1 cellular context compared by ENCODE assay signal in the genomic region with DNA sequence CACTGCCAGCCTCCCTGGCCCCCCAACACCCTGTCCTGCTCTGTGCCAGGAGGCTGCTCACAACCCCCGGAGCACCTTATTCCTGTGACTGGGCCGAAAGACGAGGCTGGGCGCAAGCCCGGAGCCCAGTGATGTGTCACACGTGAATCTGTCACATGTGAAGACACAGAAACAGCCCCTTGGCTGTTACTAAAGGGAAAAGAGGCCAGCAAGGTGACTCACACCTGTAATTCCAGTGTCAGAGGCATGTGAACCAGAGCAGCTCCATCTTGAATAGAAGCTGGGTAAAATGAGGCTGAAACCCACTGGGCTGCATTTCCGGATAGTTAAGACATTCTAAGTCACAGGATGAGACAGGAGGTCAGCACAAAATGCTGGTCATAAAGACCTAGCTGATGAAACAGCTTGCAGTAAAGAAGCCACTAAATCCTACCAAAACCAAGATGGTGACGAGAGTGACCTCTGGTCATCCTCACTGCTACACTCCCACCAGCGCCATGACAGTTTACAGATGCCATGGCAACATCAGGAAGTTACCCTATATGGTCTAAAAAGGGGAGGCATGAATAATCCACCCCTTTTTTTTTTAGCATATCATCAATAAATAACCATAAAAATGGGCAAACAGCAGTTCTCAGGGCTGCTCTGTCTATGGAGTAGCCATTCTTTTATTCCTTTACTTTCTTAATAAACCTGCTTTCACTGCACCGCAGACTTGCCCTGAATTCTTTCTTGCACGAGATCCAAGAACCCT.
TF ChIP-seq lines count a peak whose summit lies in the region.
"Not testable (repeated sequence)": the region's sequence is repeated elsewhere in the genome, so short reads cannot be mapped to it uniquely, and the experiment has no call there.

No MANE protein-coding gene starts in this region.

TF ChIP-seq in K562, 482 proteins besides CTCF, POLR2A, EP300 and RAD21:
- TF ChIP-seq, protein P1, sequence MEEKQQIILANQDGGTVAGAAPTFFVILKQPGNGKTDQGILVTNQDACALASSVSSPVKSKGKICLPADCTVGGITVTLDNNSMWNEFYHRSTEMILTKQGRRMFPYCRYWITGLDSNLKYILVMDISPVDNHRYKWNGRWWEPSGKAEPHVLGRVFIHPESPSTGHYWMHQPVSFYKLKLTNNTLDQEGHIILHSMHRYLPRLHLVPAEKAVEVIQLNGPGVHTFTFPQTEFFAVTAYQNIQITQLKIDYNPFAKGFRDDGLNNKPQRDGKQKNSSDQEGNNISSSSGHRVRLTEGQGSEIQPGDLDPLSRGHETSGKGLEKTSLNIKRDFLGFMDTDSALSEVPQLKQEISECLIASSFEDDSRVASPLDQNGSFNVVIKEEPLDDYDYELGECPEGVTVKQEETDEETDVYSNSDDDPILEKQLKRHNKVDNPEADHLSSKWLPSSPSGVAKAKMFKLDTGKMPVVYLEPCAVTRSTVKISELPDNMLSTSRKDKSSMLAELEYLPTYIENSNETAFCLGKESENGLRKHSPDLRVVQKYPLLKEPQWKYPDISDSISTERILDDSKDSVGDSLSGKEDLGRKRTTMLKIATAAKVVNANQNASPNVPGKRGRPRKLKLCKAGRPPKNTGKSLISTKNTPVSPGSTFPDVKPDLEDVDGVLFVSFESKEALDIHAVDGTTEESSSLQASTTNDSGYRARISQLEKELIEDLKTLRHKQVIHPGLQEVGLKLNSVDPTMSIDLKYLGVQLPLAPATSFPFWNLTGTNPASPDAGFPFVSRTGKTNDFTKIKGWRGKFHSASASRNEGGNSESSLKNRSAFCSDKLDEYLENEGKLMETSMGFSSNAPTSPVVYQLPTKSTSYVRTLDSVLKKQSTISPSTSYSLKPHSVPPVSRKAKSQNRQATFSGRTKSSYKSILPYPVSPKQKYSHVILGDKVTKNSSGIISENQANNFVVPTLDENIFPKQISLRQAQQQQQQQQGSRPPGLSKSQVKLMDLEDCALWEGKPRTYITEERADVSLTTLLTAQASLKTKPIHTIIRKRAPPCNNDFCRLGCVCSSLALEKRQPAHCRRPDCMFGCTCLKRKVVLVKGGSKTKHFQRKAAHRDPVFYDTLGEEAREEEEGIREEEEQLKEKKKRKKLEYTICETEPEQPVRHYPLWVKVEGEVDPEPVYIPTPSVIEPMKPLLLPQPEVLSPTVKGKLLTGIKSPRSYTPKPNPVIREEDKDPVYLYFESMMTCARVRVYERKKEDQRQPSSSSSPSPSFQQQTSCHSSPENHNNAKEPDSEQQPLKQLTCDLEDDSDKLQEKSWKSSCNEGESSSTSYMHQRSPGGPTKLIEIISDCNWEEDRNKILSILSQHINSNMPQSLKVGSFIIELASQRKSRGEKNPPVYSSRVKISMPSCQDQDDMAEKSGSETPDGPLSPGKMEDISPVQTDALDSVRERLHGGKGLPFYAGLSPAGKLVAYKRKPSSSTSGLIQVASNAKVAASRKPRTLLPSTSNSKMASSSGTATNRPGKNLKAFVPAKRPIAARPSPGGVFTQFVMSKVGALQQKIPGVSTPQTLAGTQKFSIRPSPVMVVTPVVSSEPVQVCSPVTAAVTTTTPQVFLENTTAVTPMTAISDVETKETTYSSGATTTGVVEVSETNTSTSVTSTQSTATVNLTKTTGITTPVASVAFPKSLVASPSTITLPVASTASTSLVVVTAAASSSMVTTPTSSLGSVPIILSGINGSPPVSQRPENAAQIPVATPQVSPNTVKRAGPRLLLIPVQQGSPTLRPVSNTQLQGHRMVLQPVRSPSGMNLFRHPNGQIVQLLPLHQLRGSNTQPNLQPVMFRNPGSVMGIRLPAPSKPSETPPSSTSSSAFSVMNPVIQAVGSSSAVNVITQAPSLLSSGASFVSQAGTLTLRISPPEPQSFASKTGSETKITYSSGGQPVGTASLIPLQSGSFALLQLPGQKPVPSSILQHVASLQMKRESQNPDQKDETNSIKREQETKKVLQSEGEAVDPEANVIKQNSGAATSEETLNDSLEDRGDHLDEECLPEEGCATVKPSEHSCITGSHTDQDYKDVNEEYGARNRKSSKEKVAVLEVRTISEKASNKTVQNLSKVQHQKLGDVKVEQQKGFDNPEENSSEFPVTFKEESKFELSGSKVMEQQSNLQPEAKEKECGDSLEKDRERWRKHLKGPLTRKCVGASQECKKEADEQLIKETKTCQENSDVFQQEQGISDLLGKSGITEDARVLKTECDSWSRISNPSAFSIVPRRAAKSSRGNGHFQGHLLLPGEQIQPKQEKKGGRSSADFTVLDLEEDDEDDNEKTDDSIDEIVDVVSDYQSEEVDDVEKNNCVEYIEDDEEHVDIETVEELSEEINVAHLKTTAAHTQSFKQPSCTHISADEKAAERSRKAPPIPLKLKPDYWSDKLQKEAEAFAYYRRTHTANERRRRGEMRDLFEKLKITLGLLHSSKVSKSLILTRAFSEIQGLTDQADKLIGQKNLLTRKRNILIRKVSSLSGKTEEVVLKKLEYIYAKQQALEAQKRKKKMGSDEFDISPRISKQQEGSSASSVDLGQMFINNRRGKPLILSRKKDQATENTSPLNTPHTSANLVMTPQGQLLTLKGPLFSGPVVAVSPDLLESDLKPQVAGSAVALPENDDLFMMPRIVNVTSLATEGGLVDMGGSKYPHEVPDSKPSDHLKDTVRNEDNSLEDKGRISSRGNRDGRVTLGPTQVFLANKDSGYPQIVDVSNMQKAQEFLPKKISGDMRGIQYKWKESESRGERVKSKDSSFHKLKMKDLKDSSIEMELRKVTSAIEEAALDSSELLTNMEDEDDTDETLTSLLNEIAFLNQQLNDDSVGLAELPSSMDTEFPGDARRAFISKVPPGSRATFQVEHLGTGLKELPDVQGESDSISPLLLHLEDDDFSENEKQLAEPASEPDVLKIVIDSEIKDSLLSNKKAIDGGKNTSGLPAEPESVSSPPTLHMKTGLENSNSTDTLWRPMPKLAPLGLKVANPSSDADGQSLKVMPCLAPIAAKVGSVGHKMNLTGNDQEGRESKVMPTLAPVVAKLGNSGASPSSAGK (IDR thresholded peaks at IDR 0.05), result peak; percentile 48; the same call in 1 of the 2 replicates
- TF ChIP-seq MEIS2 (IDR thresholded peaks at IDR 0.05; ENCODE audit: partially characterized antibody) (peak; percentile 21), NR2C1 (IDR thresholded peaks at IDR 0.05) (peak; percentile 17; the same call in 1 of the 2 replicates), NR2C1 (tag; IDR thresholded peaks at IDR 0.05) (peak; percentile 64; the same call in 1 of the 2 replicates), DPF2 (IDR thresholded peaks at IDR 0.05) (0 out of 2 replicates have a peak, but pooled peaks have one; percentile 24), SMAD4 (CRISPR knock-in tag; conservative IDR thresholded peaks at IDR 0.05) (peak; percentile 49; the same call in 1 of the 2 replicates), MEF2D (tag; conservative IDR thresholded peaks at IDR 0.05; ENCODE audit: low read depth) (0 out of 2 replicates have a peak, but pooled peaks have one; percentile 28), ZNF584 (CRISPR knock-in tag; IDR thresholded peaks at IDR 0.05; ENCODE audit: low read depth) (peak; percentile 90; the same call in 1 of the 2 replicates), NR2C2 (tag; IDR thresholded peaks at IDR 0.05) (peak; percentile 82), TRIM24 (IDR thresholded peaks at IDR 0.05) (peak; percentile 37 to 61; a peak in 2 of 4 replicates), SRF (CRISPR knock-in tag; IDR thresholded peaks at IDR 0.05) (peak in 1 of 2 experiments; percentile 85; a peak in 2 of 4 replicates), CTBP1 (IDR thresholded peaks at IDR 0.05; ENCODE audit: borderline replicate concordance) (peak; percentile 23; the same call in 1 of the 2 replicates), CEBPG (CRISPR knock-in tag; IDR thresholded peaks at IDR 0.05) (peak; percentile 89), CEBPG (tag; conservative IDR thresholded peaks at IDR 0.05 in 1 of 2, IDR thresholded peaks at IDR 0.05 in 1 of 2) (peak in 1 of 2 experiments; percentile 78; a peak in 2 of 4 replicates), ATF1 (tag; IDR thresholded peaks at IDR 0.05) (peak; percentile 10; the same call in 1 of the 2 replicates), CXXC5 (CRISPR knock-in tag; IDR thresholded peaks at IDR 0.05) (0 out of 2 replicates have a peak, but pooled peaks have one; percentile 15), JUND (IDR thresholded peaks at IDR 0.05; ENCODE audit: borderline replicate concordance, low read depth, low read length) (0 out of 2 replicates have a peak, but pooled peaks have one; percentile 5), ATF7 (IDR thresholded peaks at IDR 0.05) (peak; percentile 31; the same call in 1 of the 2 replicates), RBFOX2 (IDR thresholded peaks at IDR 0.05; ENCODE audit: low read depth, low read length) (peak; percentile 36; the same call in 1 of the 2 replicates), BACH1 (tag; IDR thresholded peaks at IDR 0.05) (peak; percentile 19; the same call in 1 of the 2 replicates), ESRRA (IDR thresholded peaks at IDR 0.05; ENCODE audit: borderline replicate concordance, low read depth) (peak; percentile 65; the same call in 1 of the 2 replicates), RFX1 (IDR thresholded peaks at IDR 0.05) (peak; percentile 84), GABPA (tag; conservative IDR thresholded peaks at IDR 0.05; ENCODE audit: low read depth) (0 out of 2 replicates have a peak, but pooled peaks have one; percentile 33), NFRKB (IDR thresholded peaks at IDR 0.05; ENCODE audit: low read depth) (0 out of 2 replicates have a peak, but pooled peaks have one; percentile 42), ZNF175 (CRISPR knock-in tag; IDR thresholded peaks at IDR 0.05; ENCODE audit: low read depth) (peak; percentile 93), ZNF589 (CRISPR knock-in tag; IDR thresholded peaks at IDR 0.05; ENCODE audit: low read depth) (peak; percentile 83; the same call in 1 of the 2 replicates)
- TF ChIP-seq, protein P2, sequence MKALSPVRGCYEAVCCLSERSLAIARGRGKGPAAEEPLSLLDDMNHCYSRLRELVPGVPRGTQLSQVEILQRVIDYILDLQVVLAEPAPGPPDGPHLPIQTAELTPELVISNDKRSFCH (CRISPR knock-in tag; IDR thresholded peaks at IDR 0.05), result not testable (repeated sequence)
- TF ChIP-seq, protein P2 (tag; IDR thresholded peaks at IDR 0.05), result peak; percentile 53; the same call in 1 of the 2 replicates
- TF ChIP-seq NR2C2 (CRISPR knock-in tag; IDR thresholded peaks at IDR 0.05); ATF1 (CRISPR knock-in tag; IDR thresholded peaks at IDR 0.05); JUND (tag; IDR thresholded peaks at IDR 0.05; ENCODE audit: borderline replicate concordance, low read depth, low read length): not testable (repeated sequence)
- TF ChIP-seq, protein P3, sequence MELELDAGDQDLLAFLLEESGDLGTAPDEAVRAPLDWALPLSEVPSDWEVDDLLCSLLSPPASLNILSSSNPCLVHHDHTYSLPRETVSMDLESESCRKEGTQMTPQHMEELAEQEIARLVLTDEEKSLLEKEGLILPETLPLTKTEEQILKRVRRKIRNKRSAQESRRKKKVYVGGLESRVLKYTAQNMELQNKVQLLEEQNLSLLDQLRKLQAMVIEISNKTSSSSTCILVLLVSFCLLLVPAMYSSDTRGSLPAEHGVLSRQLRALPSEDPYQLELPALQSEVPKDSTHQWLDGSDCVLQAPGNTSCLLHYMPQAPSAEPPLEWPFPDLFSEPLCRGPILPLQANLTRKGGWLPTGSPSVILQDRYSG (tag; conservative IDR thresholded peaks at IDR 0.05; ENCODE audit: low read depth), result peak; percentile 45; the same call in 1 of the 2 replicates
- TF ChIP-seq, protein P4, sequence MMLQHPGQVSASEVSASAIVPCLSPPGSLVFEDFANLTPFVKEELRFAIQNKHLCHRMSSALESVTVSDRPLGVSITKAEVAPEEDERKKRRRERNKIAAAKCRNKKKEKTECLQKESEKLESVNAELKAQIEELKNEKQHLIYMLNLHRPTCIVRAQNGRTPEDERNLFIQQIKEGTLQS (IDR thresholded peaks at IDR 0.05), result peak; percentile 77
- TF ChIP-seq, protein P4 (CRISPR knock-in tag; conservative IDR thresholded peaks at IDR 0.05), result not testable (repeated sequence)
